8 cellular contexts compared by ENCODE assay signal in genomic region chrX:15468036-15468435, GRCh38. TPM values are rescaled to one million over a fixed set of nuclear protein-coding genes. Genes with fewer than 3 reads are reported as not detected.
DNase-seq lines count a peak whose midpoint lies in the region; ATAC-seq and TF ChIP-seq lines count a peak whose summit lies in the region.

No MANE protein-coding gene starts in this region.

- WGBS in SK-N-SH (ENCODE audit: low lambda C conversion rate): 14% methylated on average over 4 of the region's 4 CpGs
- 8 to 17% methylated on average over 3 to 4 of the region's 4 CpGs for WGBS in gastroesophageal sphincter (ENCODE audit: low coverage in 1 of 2), 2 donors
- 5 to 17% methylated on average over 4 of the region's 4 CpGs for WGBS in sigmoid colon, 2 donors

- H3K79me2 ChIP-seq in SK-N-SH (ENCODE audit: insufficient read depth): no peaks in the 10 kb centered on the region

- no peak overlapping the region for H3K9ac ChIP-seq in SK-N-SH

- TF ChIP-seq CTCF in HFF-Myc (IDR thresholded peaks at IDR 0.05; ENCODE audit: low read depth, low read length, missing control alignments): peak; percentile 34
- peak; percentile 68 for TF ChIP-seq CTCF in SK-N-SH (IDR thresholded peaks at IDR 0.05)
- TF ChIP-seq CTCF in gastroesophageal sphincter (IDR thresholded peaks at IDR 0.05): peak in 3 of 4 experiments; percentile 26 to 62 (median 48)
- peak; percentile 12 to 24 (median 17) for TF ChIP-seq CTCF in sigmoid colon (IDR thresholded peaks at IDR 0.05)

- H3K27me3 ChIP-seq in SK-N-SH (ENCODE audit: insufficient read depth): no peaks in the 10 kb centered on the region
- H3K27me3 ChIP-seq in gastroesophageal sphincter: no peaks in the 10 kb centered on the region
- no peaks in the 10 kb centered on the region for H3K27me3 ChIP-seq in sigmoid colon

- ATAC-seq in gastroesophageal sphincter: peak; percentile 60

- no peak overlapping the region for H3K4me2 ChIP-seq in SK-N-SH

- peak in 1 of 2 experiments; percentile 76; a peak in 2 of 4 replicates for TF ChIP-seq EP300 in SK-N-SH (IDR thresholded peaks at IDR 0.05; ENCODE audit: borderline replicate concordance in 1 of 2, low read depth in 1 of 2, low read length in 1 of 2)
- no peak for TF ChIP-seq EP300 in gastroesophageal sphincter (IDR thresholded peaks at IDR 0.05)
- TF ChIP-seq EP300 in sigmoid colon (IDR thresholded peaks at IDR 0.05): no peak

- POLR2A ChIA-PET in SK-N-SH (lab: Yijun Ruan, JAX): no interaction called here

- H3K27ac ChIP-seq in SK-N-SH (ENCODE audit: low read depth in 2 of 2, low read length in 1 of 2): peak overlapping the region in 1 of 2 experiments; percentile 99; a peak in 2 of 4 replicates
- no peak overlapping the region for H3K27ac ChIP-seq in gastroesophageal sphincter
- H3K27ac ChIP-seq in sigmoid colon: no peak overlapping the region

- TF ChIP-seq POLR2A in gastroesophageal sphincter (IDR thresholded peaks at IDR 0.05): no peak
- TF ChIP-seq POLR2A in sigmoid colon (IDR thresholded peaks at IDR 0.05): no peak

- CTCF ChIA-PET in SK-N-SH (lab: Yijun Ruan, JAX): interaction anchor here (0.6 to 5.6 kb wide), 30 partner anchors 9 to 361 kb away, joined by 3 to 108 read pairs (median 4); partner anchors contain the start of gene PIR

- no peak overlapping the region for H2AFZ ChIP-seq in SK-N-SH (ENCODE audit: low read depth)

- peak; percentile 19 for DNase-seq in AG08396 (ENCODE audit: low spot score)
- DNase-seq in HFF-Myc (ENCODE audit: extremely low read depth, low read depth): no peak
- DNase-seq in SK-N-SH: peak; percentile 43
- no peak for DNase-seq in sigmoid colon
- DNase-seq in activated naive CD4-positive, alpha-beta T cell (lab: John Stamatoyannopoulos, UW): no peak
- no peak for DNase-seq in OCI-M2 (lab: John Stamatoyannopoulos, UW; ENCODE audit: unreplicated experiment)
- DNase-seq in mucosa of gallbladder (ENCODE audit: low spot score): no peak

- no peak overlapping the region for H3K4me3 ChIP-seq in HFF-Myc (replicated peaks; ENCODE audit: low read depth, low read length)
- no peak overlapping the region for H3K4me3 ChIP-seq in SK-N-SH (ENCODE audit: low read depth in 2 of 2, low read length in 1 of 2)
- no peak overlapping the region for H3K4me3 ChIP-seq in gastroesophageal sphincter
- no peak overlapping the region for H3K4me3 ChIP-seq in sigmoid colon

- H3K9me3 ChIP-seq in SK-N-SH: no peaks in the 10 kb centered on the region
- H3K9me3 ChIP-seq in gastroesophageal sphincter: no peaks in the 10 kb centered on the region
- H3K9me3 ChIP-seq in sigmoid colon: no peaks in the 10 kb centered on the region

- H3K36me3 ChIP-seq in SK-N-SH (replicated peaks in 1 of 2; ENCODE audit: control insufficient read depth in 1 of 2, insufficient read depth in 2 of 2, low read length in 1 of 2) (no peaks in the 10 kb centered on the region), gastroesophageal sphincter (no peaks in the 10 kb centered on the region), sigmoid colon (no peaks in the 10 kb centered on the region)

- H3K4me1 ChIP-seq in SK-N-SH (ENCODE audit: control insufficient read depth in 1 of 2, insufficient read depth in 2 of 2, low read depth in 1 of 2, low read length in 1 of 2) (peaks cover 0 to 18% of the 10 kb centered on the region in 2 experiments; a peak in 2 of 4 replicates), gastroesophageal sphincter (peaks cover 0 to 13% (median 0%) of the 10 kb centered on the region in 3 donors), sigmoid colon (peaks cover 0 to 4% (median 0%) of the 10 kb centered on the region in 4 donors)

- H3F3A ChIP-seq in SK-N-SH (replicated peaks; ENCODE audit: insufficient read depth): no peaks in the 10 kb centered on the region

- H4K20me1 ChIP-seq in SK-N-SH (ENCODE audit: insufficient read depth): no peaks in the 10 kb centered on the region

- H3K9me2 ChIP-seq in SK-N-SH: no peaks in the 10 kb centered on the region

- peak; percentile 86 for TF ChIP-seq RAD21 in SK-N-SH (IDR thresholded peaks at IDR 0.05; ENCODE audit: low read length)

- intact Hi-C loops in sigmoid colon (cut with DNase I): loop anchor here (1.0 to 5.0 kb wide), 2 partner anchors 99 to 119 kb away; no protein-coding TSS in a partner anchor

TF ChIP-seq in SK-N-SH, 30 proteins besides CTCF, POLR2A, EP300 and RAD21:
- TF ChIP-seq MXI1 (IDR thresholded peaks at IDR 0.05; ENCODE audit: low read depth, low read length) (peak; percentile 58; the same call in 1 of the 2 replicates), CHD2 (IDR thresholded peaks at IDR 0.05; ENCODE audit: low read length, partially characterized antibody) (peak; percentile 43), ZBTB33 (IDR thresholded peaks at IDR 0.05; ENCODE audit: borderline replicate concordance, low read depth) (no peak), SMC3 (IDR thresholded peaks at IDR 0.05; ENCODE audit: low read depth, low read length) (peak; percentile 87), GATA2 (CRISPR knock-in tag; IDR thresholded peaks at IDR 0.05) (0 out of 2 replicates have a peak, but pooled peaks have one; percentile 28), RCOR1 (IDR thresholded peaks at IDR 0.05; ENCODE audit: low read length) (peak; percentile 12; the same call in 1 of the 2 replicates), TCF12 (IDR thresholded peaks at IDR 0.05) (no peak), GABPA (IDR thresholded peaks at IDR 0.05; ENCODE audit: low read depth) (no peak), FOSL2 (IDR thresholded peaks at IDR 0.05; ENCODE audit: borderline replicate concordance, low read depth) (no peak)

RNA-seq across cellular contexts. Expression of gene PIR, which starts 25.1 kb away (rescaled TPM):
- polyA plus RNA-seq in SK-N-SH (2012; rRNA removed) (12.3 and 13.2 TPM in 2 replicates), sigmoid colon (10 to 100 TPM in 2 of 3 donors, 1 to 10 TPM in 1; 6.0 to 11.6 (median 11.4) TPM)
- 16.1 and 16.5 TPM in 2 replicates for polyA plus RNA-seq in SK-N-SH (2012; cell fraction: cytosol; rRNA removed)
- 10.8 and 12.6 TPM in 2 replicates for polyA plus RNA-seq in SK-N-SH (2012; cell fraction: nucleus; rRNA removed)
- total RNA-seq in gastroesophageal sphincter (10 to 100 TPM; 14.7 to 30.4 (median 19.1) TPM), sigmoid colon (10 to 100 TPM in 3 of 4 donors, 1 to 10 TPM in 1; 4.5 to 22.1 (median 15.8) TPM), mucosa of gallbladder (25.1 TPM)

RNA-seq across cellular contexts. Expression of gene BMX, which starts 32.6 kb away (rescaled TPM):
- not detected in 2 replicates for polyA plus RNA-seq in SK-N-SH (2012; rRNA removed)
- polyA plus RNA-seq in SK-N-SH (2012; cell fraction: cytosol; rRNA removed): 0.01 TPM in 1 of 2 replicates, not detected in the other
- polyA plus RNA-seq in SK-N-SH (2012; cell fraction: nucleus; rRNA removed): not detected in 2 replicates
- total RNA-seq in gastroesophageal sphincter: 1 to 10 TPM; 1.9 to 4.4 (median 2.9) TPM
- total RNA-seq in sigmoid colon: 1 to 10 TPM in 3 of 4 donors, under 1 TPM in 1; 0.68 to 3.0 (median 2.1) TPM
- 1 to 10 TPM; 1.4 to 4.8 (median 2.9) TPM for polyA plus RNA-seq in sigmoid colon
- total RNA-seq in mucosa of gallbladder: 3.7 TPM

Comparison
In these comparisons a context has a peak if more than half of its experiments do, and no peak if none do; other contexts are left out.
1. DNase-seq: peak in AG08396 (single experiment) and SK-N-SH (single experiment); none in HFF-Myc (single experiment), sigmoid colon (single experiment), activated naive CD4-positive, alpha-beta T cell (0 of 4), OCI-M2 (single experiment) and mucosa of gallbladder (single experiment).
2. CTCF ChIP-seq: peak in every context shown above with its lines; median percentile 68 in SK-N-SH; 48 in gastroesophageal sphincter; 34 in HFF-Myc; 17 in sigmoid colon.